In the genomic region with DNA sequence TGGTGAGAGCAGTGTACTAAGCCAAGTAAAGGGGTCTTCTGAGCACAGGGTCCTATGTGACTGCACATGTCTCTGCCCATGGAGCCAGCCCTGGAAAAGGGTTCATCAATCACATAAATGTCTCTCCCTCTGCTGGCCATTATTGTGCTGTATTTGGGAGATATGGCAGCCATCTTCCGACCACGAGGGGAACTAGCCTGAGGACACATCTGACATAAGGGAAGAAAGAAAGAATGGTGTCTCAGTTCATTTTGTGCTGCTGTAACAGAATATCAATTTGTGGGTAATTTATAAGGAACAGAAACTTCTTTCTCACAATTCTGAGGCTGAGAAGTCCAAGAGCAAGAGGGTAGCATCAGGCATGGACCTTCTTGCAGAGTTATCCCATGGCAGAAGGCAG, we compare ENCODE assay signal across 2 cellular contexts.
TF ChIP-seq lines count a peak whose summit lies in the region.

No MANE protein-coding gene starts in this region.

TF ChIP-seq in HepG2, 621 proteins besides CTCF, POLR2A, EP300 and RAD21:
- TF ChIP-seq ZNF607 (CRISPR knock-in tag; IDR thresholded peaks at IDR 0.05; ENCODE audit: borderline replicate concordance), result no peak
- TF ChIP-seq TAF1 (CRISPR knock-in tag; IDR thresholded peaks at IDR 0.05), result no peak
- no peak for TF ChIP-seq ZFYVE20 (CRISPR knock-in tag; IDR thresholded peaks at IDR 0.05; ENCODE audit: borderline replicate concordance, low read depth)
- peak; percentile 29; the same call in 1 of the 2 replicates for TF ChIP-seq STAG1 (CRISPR knock-in tag; IDR thresholded peaks at IDR 0.05)
- no peak for TF ChIP-seq ZBTB38 (CRISPR knock-in tag; IDR thresholded peaks at IDR 0.05)
- no peak for TF ChIP-seq ZNF678 (CRISPR knock-in tag; IDR thresholded peaks at IDR 0.05)
- TF ChIP-seq, protein P1, sequence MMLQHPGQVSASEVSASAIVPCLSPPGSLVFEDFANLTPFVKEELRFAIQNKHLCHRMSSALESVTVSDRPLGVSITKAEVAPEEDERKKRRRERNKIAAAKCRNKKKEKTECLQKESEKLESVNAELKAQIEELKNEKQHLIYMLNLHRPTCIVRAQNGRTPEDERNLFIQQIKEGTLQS (CRISPR knock-in tag; IDR thresholded peaks at IDR 0.05), result no peak
- peak; percentile 95 for TF ChIP-seq ZNF552 (CRISPR knock-in tag; IDR thresholded peaks at IDR 0.05; ENCODE audit: borderline replicate concordance)
- TF ChIP-seq, protein P2, sequence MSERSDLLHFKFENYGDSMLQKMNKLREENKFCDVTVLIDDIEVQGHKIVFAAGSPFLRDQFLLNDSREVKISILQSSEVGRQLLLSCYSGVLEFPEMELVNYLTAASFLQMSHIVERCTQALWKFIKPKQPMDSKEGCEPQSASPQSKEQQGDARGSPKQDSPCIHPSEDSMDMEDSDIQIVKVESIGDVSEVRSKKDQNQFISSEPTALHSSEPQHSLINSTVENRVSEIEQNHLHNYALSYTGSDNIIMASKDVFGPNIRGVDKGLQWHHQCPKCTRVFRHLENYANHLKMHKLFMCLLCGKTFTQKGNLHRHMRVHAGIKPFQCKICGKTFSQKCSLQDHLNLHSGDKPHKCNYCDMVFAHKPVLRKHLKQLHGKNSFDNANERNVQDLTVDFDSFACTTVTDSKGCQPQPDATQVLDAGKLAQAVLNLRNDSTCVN (CRISPR knock-in tag; IDR thresholded peaks at IDR 0.05; ENCODE audit: borderline replicate concordance), result no peak
- TF ChIP-seq, protein P3, sequence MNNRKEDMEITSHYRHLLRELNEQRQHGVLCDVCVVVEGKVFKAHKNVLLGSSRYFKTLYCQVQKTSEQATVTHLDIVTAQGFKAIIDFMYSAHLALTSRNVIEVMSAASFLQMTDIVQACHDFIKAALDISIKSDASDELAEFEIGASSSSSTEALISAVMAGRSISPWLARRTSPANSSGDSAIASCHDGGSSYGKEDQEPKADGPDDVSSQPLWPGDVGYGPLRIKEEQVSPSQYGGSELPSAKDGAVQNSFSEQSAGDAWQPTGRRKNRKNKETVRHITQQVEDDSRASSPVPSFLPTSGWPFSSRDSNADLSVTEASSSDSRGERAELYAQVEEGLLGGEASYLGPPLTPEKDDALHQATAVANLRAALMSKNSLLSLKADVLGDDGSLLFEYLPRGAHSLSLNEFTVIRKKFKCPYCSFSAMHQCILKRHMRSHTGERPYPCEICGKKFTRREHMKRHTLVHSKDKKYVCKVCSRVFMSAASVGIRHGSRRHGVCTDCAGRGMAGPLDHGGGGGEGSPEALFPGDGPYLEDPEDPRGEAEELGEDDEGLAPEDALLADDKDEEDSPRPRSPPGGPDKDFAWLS (CRISPR knock-in tag; IDR thresholded peaks at IDR 0.05; ENCODE audit: borderline replicate concordance), result no peak
- no peak for TF ChIP-seq ZNF556 (CRISPR knock-in tag; IDR thresholded peaks at IDR 0.05; ENCODE audit: borderline replicate concordance)

TF ChIP-seq in H1, 55 proteins besides CTCF, POLR2A, EP300 and RAD21:
- no peak for TF ChIP-seq CTBP2 (IDR thresholded peaks at IDR 0.05; ENCODE audit: borderline replicate concordance, insufficient read depth, insufficient read length, low read length)
- TF ChIP-seq RNF2 (IDR thresholded peaks at IDR 0.05; ENCODE audit: borderline replicate concordance, low read depth, low read length, missing control alignments, poor library complexity, severe bottlenecking), result no peak
- no peak for TF ChIP-seq CBX8 (IDR thresholded peaks at IDR 0.05; ENCODE audit: borderline replicate concordance, low read depth, low read length)
- no peak for TF ChIP-seq TCF12 (IDR thresholded peaks at IDR 0.05; ENCODE audit: low read depth, low read length)
- no peak for TF ChIP-seq RXRA (IDR thresholded peaks at IDR 0.05; ENCODE audit: insufficient read depth, low read depth, low read length)
- TF ChIP-seq EZH2 (IDR thresholded peaks at IDR 0.05; ENCODE audit: low read depth, low read length, severe bottlenecking), result no peak
- TF ChIP-seq ASH2L (IDR thresholded peaks at IDR 0.05; ENCODE audit: low read length), result no peak
- TF ChIP-seq CBX5 (IDR thresholded peaks at IDR 0.05; ENCODE audit: low read depth, low read length), result no peak
- TF ChIP-seq PHF8 (conservative IDR thresholded peaks at IDR 0.05; ENCODE audit: low read depth, low read length), result no peak
- no peak for TF ChIP-seq TEAD4 (IDR thresholded peaks at IDR 0.05; ENCODE audit: low read depth, low read length)
- TF ChIP-seq HDAC2 (IDR thresholded peaks at IDR 0.05; ENCODE audit: borderline replicate concordance in 1 of 2, low read depth in 2 of 2, low read length in 2 of 2), result no peak
- TF ChIP-seq SP4 (IDR thresholded peaks at IDR 0.05; ENCODE audit: low read length), result no peak
- TF ChIP-seq, protein P4, sequence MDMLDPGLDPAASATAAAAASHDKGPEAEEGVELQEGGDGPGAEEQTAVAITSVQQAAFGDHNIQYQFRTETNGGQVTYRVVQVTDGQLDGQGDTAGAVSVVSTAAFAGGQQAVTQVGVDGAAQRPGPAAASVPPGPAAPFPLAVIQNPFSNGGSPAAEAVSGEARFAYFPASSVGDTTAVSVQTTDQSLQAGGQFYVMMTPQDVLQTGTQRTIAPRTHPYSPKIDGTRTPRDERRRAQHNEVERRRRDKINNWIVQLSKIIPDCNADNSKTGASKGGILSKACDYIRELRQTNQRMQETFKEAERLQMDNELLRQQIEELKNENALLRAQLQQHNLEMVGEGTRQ (IDR thresholded peaks at IDR 0.05; ENCODE audit: low read length), result no peak
- no peak for TF ChIP-seq YY1 (IDR thresholded peaks at IDR 0.05; ENCODE audit: low read depth, low read length)
- TF ChIP-seq JUND (IDR thresholded peaks at IDR 0.05; ENCODE audit: low read length), result no peak
- TF ChIP-seq SP2 (IDR thresholded peaks at IDR 0.05; ENCODE audit: low read length), result no peak
- no peak for TF ChIP-seq RFX5 (IDR thresholded peaks at IDR 0.05; ENCODE audit: borderline replicate concordance, low read depth, low read length)
- TF ChIP-seq SRF (IDR thresholded peaks at IDR 0.05; ENCODE audit: low read depth, low read length), result no peak
- TF ChIP-seq SP1 (IDR thresholded peaks at IDR 0.05; ENCODE audit: low read depth, low read length), result no peak
- no peak for TF ChIP-seq BCL11A (IDR thresholded peaks at IDR 0.05; ENCODE audit: low read depth in 2 of 2, low read length in 2 of 2)
